ENCODE assay signal across 25 cellular contexts in genomic region chr13:64078480-64078936, GRCh38.
DNase-seq lines count a peak whose midpoint lies in the region; ATAC-seq, FAIRE-seq and TF ChIP-seq lines count a peak whose summit lies in the region.
"Had no signal": no experiment of that assay in that cellular context is flagged by ENCODE, and none has a peak within 500 bp of the region (broad histone marks: within the 10 kb centered on the region; RNA-seq: fewer than 3 reads in every experiment).

No MANE protein-coding gene starts in this region.

- ATAC-seq in HepG2: peak; percentile 51
- ATAC-seq in right lobe of liver: no peak
- ATAC-seq in activated CD8-positive, alpha-beta T cell treated with anti-CD3 and anti-CD28 coated beads for 36 hours: no peak
- ATAC-seq: effector memory CD8-positive, alpha-beta T cell; esophagus mucosa; foreskin keratinocyte; stimulated activated memory B cell treated with anti-CD40 and anti-IgM and Interleukin-4, amounts not matched to agents 10 μg/mL and 1 μg/mL and 100 μg/mL, for 72 hours had no signal

- peak overlapping the region; percentile 63 for H3K4me2 ChIP-seq in HepG2 (ENCODE audit: low read depth, low read length)

- no peak overlapping the region for H2AFZ ChIP-seq in HepG2 (ENCODE audit: low read length)

- H3K4me3 Mint-ChIP-seq in HFFc6: no peak overlapping the region
- no peak overlapping the region for H3K4me3 Mint-ChIP-seq in activated CD8-positive, alpha-beta T cell treated with anti-CD3 and anti-CD28 coated beads for 36 hours
- no peak overlapping the region for H3K4me3 Mint-ChIP-seq in progenitor cell of endocrine pancreas (ENCODE audit: low read depth)
- H3K4me3 Mint-ChIP-seq: activated T-cell treated with anti-CD3 and anti-CD28 coated beads, Interleukin-2, amount 50 U/mL, for 24 hours; effector memory CD8-positive, alpha-beta T cell; IgD-negative memory B cell; stimulated activated memory B cell treated with anti-CD40 and anti-IgM and Interleukin-4, amounts not matched to agents 10 μg/mL and 1 μg/mL and 100 μg/mL, for 72 hours had no signal

- H3K9me3 Mint-ChIP-seq in HFFc6 (peaks cover 15% of the 10 kb centered on the region), progenitor cell of endocrine pancreas (ENCODE audit: low read depth) (peaks cover 3% of the 10 kb centered on the region)
- H3K9me3 Mint-ChIP-seq in activated CD8-positive, alpha-beta T cell treated with anti-CD3 and anti-CD28 coated beads for 36 hours: peaks cover 10% of the 10 kb centered on the region
- H3K9me3 Mint-ChIP-seq: naive B cell had no signal

- CTCF ChIA-PET in HepG2 (lab: Yijun Ruan, JAX; ENCODE audit: low intra/inter-chr PET ratio, low total read pairs): no interaction called here
- CTCF ChIA-PET in activated CD8-positive, alpha-beta T cell treated with anti-CD3 and anti-CD28 coated beads for 36 hours (lab: Charles Lee): no interaction called here

- H3K79me2 ChIP-seq in HepG2 (ENCODE audit: insufficient read depth, low read length): peaks cover 20% of the 10 kb centered on the region

- intact Hi-C loops in HepG2 (cut with micrococcal nuclease; ENCODE audit: unreplicated experiment): no loop called here
- intact Hi-C loops in right lobe of liver (cut with DNase I): no loop called here
- intact Hi-C loops in kidney (cut with DNase I): no loop called here
- intact Hi-C loops in activated CD8-positive, alpha-beta T cell treated with anti-CD3 and anti-CD28 coated beads for 36 hours (cut with micrococcal nuclease): no loop called here

- peak overlapping the region; percentile 53; the same call in 1 of the 2 replicates for H3K9ac ChIP-seq in HepG2 (ENCODE audit: insufficient read depth, low read depth, low read length)
- no peak overlapping the region for H3K9ac ChIP-seq in kidney (ENCODE audit: low read length in 2 of 2)

- no peaks in the 10 kb centered on the region; a peak in 1 of 5 replicates for H3K27me3 ChIP-seq in HepG2 (ENCODE audit: control insufficient read depth in 1 of 2, insufficient read depth in 2 of 2, low read length in 2 of 2)
- no peaks in the 10 kb centered on the region for H3K27me3 ChIP-seq in right lobe of liver
- H3K27me3 ChIP-seq: colonic mucosa, foreskin keratinocyte, vagina had no signal

- H3K36me3 ChIP-seq in HepG2 (replicated peaks in 1 of 2; ENCODE audit: control insufficient read depth in 1 of 2, insufficient read depth in 2 of 2, low read length in 2 of 2): no peaks in the 10 kb centered on the region
- H3K36me3 ChIP-seq in right lobe of liver: no peaks in the 10 kb centered on the region
- no peaks in the 10 kb centered on the region for H3K36me3 ChIP-seq in kidney (ENCODE audit: control insufficient read depth in 1 of 2, insufficient read depth in 2 of 2, low read length in 2 of 2)
- H3K36me3 ChIP-seq: colonic mucosa, HAP-1, vagina had no signal

- WGBS in HepG2 (ENCODE audit: low lambda C conversion rate): 67% methylated on average over 13 of the region's 22 CpGs
- no CpG with 5 or more reads among the region's 22 CpGs for WGBS in right lobe of liver (ENCODE audit: insufficient coverage, low coverage, low lambda C conversion rate, missing lambda C conversion rate)

- H3K36me3 Mint-ChIP-seq in HFFc6 (ENCODE audit: low read depth): peaks cover 3% of the 10 kb centered on the region; the same call in 1 of the 2 replicates
- no peaks in the 10 kb centered on the region for H3K36me3 Mint-ChIP-seq in activated CD8-positive, alpha-beta T cell treated with anti-CD3 and anti-CD28 coated beads for 36 hours (ENCODE audit: low read depth)
- no peaks in the 10 kb centered on the region for H3K36me3 Mint-ChIP-seq in progenitor cell of endocrine pancreas (ENCODE audit: insufficient read depth)
- H3K36me3 Mint-ChIP-seq: IgD-negative memory B cell; naive B cell; stimulated activated memory B cell treated with anti-CD40 and anti-IgM and Interleukin-4, amounts not matched to agents 10 μg/mL and 1 μg/mL and 100 μg/mL, for 72 hours had no signal

- 0 out of 2 replicates have a peak, but pooled peaks cover 2% of the 10 kb centered on the region for H4K20me1 ChIP-seq in HepG2 (ENCODE audit: insufficient read depth, low read length)

- DNase-seq in HepG2 (ENCODE audit: low spot score) (peak; percentile 1), right lobe of liver (no peak), NCI-H69 (lab: John Stamatoyannopoulos, UW) (peak; percentile 27), kidney (peak; percentile 58), HFFc6 (no peak), progenitor cell of endocrine pancreas (ENCODE audit: low spot score, unreplicated experiment) (no peak), GF-D8 (lab: John Stamatoyannopoulos, UW) (no peak)
- DNase-seq in activated CD8-positive, alpha-beta T cell treated with anti-CD3 and anti-CD28 coated beads for 36 hours: no peak
- DNase-seq: ACHN; activated T-cell treated with anti-CD3 and anti-CD28 coated beads, Interleukin-2, amount 50 U/mL, for 24 hours; amniotic stem cell; colonic mucosa; effector memory CD8-positive, alpha-beta T cell; foreskin keratinocyte; naive B cell; NCI-H1694 treated with DMSO at 0.1 percent for 48 hours; nucleus accumbens; retina; stimulated activated CD4-positive, alpha-beta T cell treated with anti-CD3 and anti-CD28 coated beads, Interleukin-4, amount 100 ng/mL, for 1 hour had no signal

- TF ChIP-seq POLR2A in HepG2 (IDR thresholded peaks at IDR 0.05; ENCODE audit: insufficient read depth in 1 of 2, low read depth in 2 of 2, low read length in 2 of 2): no peak
- TF ChIP-seq POLR2A in right lobe of liver (IDR thresholded peaks at IDR 0.05): no peak

- TF ChIP-seq EP300 in HepG2 (IDR thresholded peaks at IDR 0.05; ENCODE audit: low read depth in 2 of 2, low read length in 2 of 2) (no peak), HepG2 (CRISPR knock-in tag; IDR thresholded peaks at IDR 0.05; ENCODE audit: borderline replicate concordance) (no peak)

- no peaks in the 10 kb centered on the region for H3K9me3 ChIP-seq in HepG2 (ENCODE audit: low read length)
- no peaks in the 10 kb centered on the region for H3K9me3 ChIP-seq in right lobe of liver
- no peaks in the 10 kb centered on the region for H3K9me3 ChIP-seq in kidney (ENCODE audit: control insufficient read depth in 1 of 2, low read length in 2 of 2)
- H3K9me3 ChIP-seq: colonic mucosa, HAP-1, vagina had no signal

- POLR2A ChIA-PET in HepG2 (lab: Yijun Ruan, JAX): no interaction called here
- POLR2A ChIA-PET in activated CD8-positive, alpha-beta T cell treated with anti-CD3 and anti-CD28 coated beads for 36 hours (lab: Charles Lee): no interaction called here

- TF ChIP-seq CTCF in HepG2 (CRISPR knock-in tag; IDR thresholded peaks at IDR 0.05) (0 out of 2 replicates have a peak, but pooled peaks have one; percentile 7), right lobe of liver (IDR thresholded peaks at IDR 0.05) (no peak), kidney (IDR thresholded peaks at IDR 0.05; ENCODE audit: borderline replicate concordance, extremely low read depth, insufficient read depth) (no peak), HFFc6 (IDR thresholded peaks at IDR 0.05) (no peak), progenitor cell of endocrine pancreas (IDR thresholded peaks at IDR 0.05; ENCODE audit: unreplicated experiment) (no peak)
- no peak for TF ChIP-seq CTCF in activated CD8-positive, alpha-beta T cell treated with anti-CD3 and anti-CD28 coated beads for 36 hours (IDR thresholded peaks at IDR 0.05)

- H3K27ac Mint-ChIP-seq in HFFc6 (no peak overlapping the region), progenitor cell of endocrine pancreas (no peak overlapping the region)
- no peak overlapping the region for H3K27ac Mint-ChIP-seq in activated CD8-positive, alpha-beta T cell treated with anti-CD3 and anti-CD28 coated beads for 36 hours
- H3K27ac Mint-ChIP-seq: activated T-cell treated with anti-CD3 and anti-CD28 coated beads, Interleukin-2, amount 50 U/mL, for 24 hours; effector memory CD8-positive, alpha-beta T cell; IgD-negative memory B cell; stimulated activated memory B cell treated with anti-CD40 and anti-IgM and Interleukin-4, amounts not matched to agents 10 μg/mL and 1 μg/mL and 100 μg/mL, for 72 hours had no signal

- peaks cover 8% of the 10 kb centered on the region; the same call in 1 of the 2 replicates for H3K4me1 ChIP-seq in HepG2 (ENCODE audit: insufficient read depth, low read length)
- no peaks in the 10 kb centered on the region for H3K4me1 ChIP-seq in right lobe of liver
- no peaks in the 10 kb centered on the region for H3K4me1 ChIP-seq in kidney (ENCODE audit: control insufficient read depth in 1 of 2, insufficient read depth in 1 of 2, low read depth in 1 of 2, low read length in 2 of 2)
- H3K4me1 ChIP-seq: colonic mucosa, foreskin keratinocyte, vagina had no signal

- H3K4me3 ChIP-seq in HepG2 (replicated peaks in 1 of 3; ENCODE audit: insufficient read depth in 1 of 3, low read depth in 2 of 3, low read length in 3 of 3) (peak overlapping the region; percentile 54 to 75 (median 65)), right lobe of liver (no peak overlapping the region), kidney (ENCODE audit: low read length in 2 of 2) (no peak overlapping the region)
- H3K4me3 ChIP-seq: colonic mucosa, HAP-1, vagina had no signal

- H3K27ac ChIP-seq in HepG2 (ENCODE audit: extremely low read length, insufficient read depth, low read length) (peak overlapping the region; percentile 57), right lobe of liver (no peak overlapping the region), kidney (ENCODE audit: low read depth in 2 of 2, low read length in 2 of 2) (no peak overlapping the region)
- H3K27ac ChIP-seq: colonic mucosa, foreskin keratinocyte, vagina had no signal

- TF ChIP-seq RAD21 in HepG2 (CRISPR knock-in tag; IDR thresholded peaks at IDR 0.05): no peak

- FAIRE-seq in HepG2 (lab: Jason Lieb, UNC): no peak
- no peak for FAIRE-seq in kidney (lab: Jason Lieb, UNC)
- FAIRE-seq: bronchial epithelial cell had no signal

- H3K27me3 Mint-ChIP-seq in HFFc6 (ENCODE audit: insufficient read depth) (no peaks in the 10 kb centered on the region; the same call in 1 of the 2 replicates), progenitor cell of endocrine pancreas (no peaks in the 10 kb centered on the region)
- no peaks in the 10 kb centered on the region for H3K27me3 Mint-ChIP-seq in activated CD8-positive, alpha-beta T cell treated with anti-CD3 and anti-CD28 coated beads for 36 hours
- H3K27me3 Mint-ChIP-seq: activated T-cell treated with anti-CD3 and anti-CD28 coated beads, Interleukin-2, amount 50 U/mL, for 24 hours; effector memory CD8-positive, alpha-beta T cell; IgD-negative memory B cell; naive B cell; stimulated activated memory B cell treated with anti-CD40 and anti-IgM and Interleukin-4, amounts not matched to agents 10 μg/mL and 1 μg/mL and 100 μg/mL, for 72 hours had no signal

- in situ Hi-C loops in HepG2 (cut with HindIII; ENCODE audit: extremely low pct_ligation_motif_present, low pct_unique_long_range_greater_than_20kb): no loop called here

- no TSS peak for BruUV-seq in HepG2 (replicated peaks; lab: Mats Ljungman, UMichigan)

- H3K4me1 Mint-ChIP-seq in HFFc6 (ENCODE audit: low read depth) (no peaks in the 10 kb centered on the region), progenitor cell of endocrine pancreas (ENCODE audit: low read depth) (no peaks in the 10 kb centered on the region)
- H3K4me1 Mint-ChIP-seq in activated CD8-positive, alpha-beta T cell treated with anti-CD3 and anti-CD28 coated beads for 36 hours (ENCODE audit: low read depth): no peaks in the 10 kb centered on the region
- H3K4me1 Mint-ChIP-seq: naive B cell; stimulated activated memory B cell treated with anti-CD40 and anti-IgM and Interleukin-4, amounts not matched to agents 10 μg/mL and 1 μg/mL and 100 μg/mL, for 72 hours had no signal

Comparison
In these comparisons a context has a peak if more than half of its experiments do, and no peak if none do; other contexts are left out.
1. DNase-seq: peak in HepG2 (single experiment), NCI-H69 (single experiment) and kidney (single experiment); none in right lobe of liver (0 of 3), HFFc6 (single experiment), activated CD8-positive, alpha-beta T cell treated with anti-CD3 and anti-CD28 coated beads for 36 hours (single experiment), progenitor cell of endocrine pancreas (single experiment) and GF-D8 (single experiment).
2. H3K4me3 ChIP-seq: peak in HepG2 (3 of 3); none in right lobe of liver (0 of 3) and kidney (0 of 2).